Comparison of ENCODE assay signal across 33 cellular contexts in the genomic region with DNA sequence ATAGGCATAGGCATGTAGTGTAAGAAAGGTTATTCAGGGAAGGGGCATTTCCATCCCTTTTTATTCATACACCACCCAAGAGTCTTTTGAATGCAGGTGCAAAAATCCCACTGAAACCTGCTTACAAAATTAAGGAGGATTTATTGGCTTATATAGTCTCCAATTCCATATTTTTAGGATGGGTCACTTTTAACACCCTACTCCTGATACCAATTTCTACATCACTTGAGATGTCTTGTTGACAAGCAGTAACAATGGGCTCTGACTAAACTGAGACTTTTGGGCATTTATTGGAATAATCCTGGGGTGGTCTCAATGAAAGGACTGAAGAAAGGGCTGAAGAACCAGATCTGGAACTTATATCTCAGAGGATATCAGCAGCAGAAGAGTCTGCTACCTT.
"Had no signal": no experiment of that assay in that cellular context is flagged by ENCODE, and none has a peak within 500 bp of the region (broad histone marks: within the 10 kb centered on the region; RNA-seq: fewer than 3 reads in every experiment).

No MANE protein-coding gene starts in this region.

- H3K4me3 ChIP-seq: adrenal gland, ascending aorta, body of pancreas, breast epithelium, cardiac muscle cell had no signal

- ATAC-seq: activated naive CD4-positive, alpha-beta T cell treated with anti-CD3 and anti-CD28 coated beads, Interleukin-2, amount 50 U/mL, for 72 hours; activated naive CD8-positive, alpha-beta T cell treated with anti-CD3 and anti-CD28 coated beads, Interleukin-2, amount 50 U/mL, for 24 hours; activated T-cell treated with anti-CD3 and anti-CD28 coated beads, Interleukin-2, amount 50 U/mL, for 4 hours; activated T-cell treated with anti-CD3 and anti-CD28 coated beads, Interleukin-2, amount 50 U/mL, for 72 hours; activated T-helper 17 cell treated with anti-CD3 and anti-CD28 coated beads, Interleukin-2, amount 50 U/mL, for 72 hours; body of pancreas had no signal

- FAIRE-seq: astrocyte, bronchial epithelial cell had no signal

- H3K4me1 ChIP-seq: adrenal gland, ascending aorta, breast epithelium had no signal

- DNase-seq: activated effector memory CD4-positive, alpha-beta T cell treated with anti-CD3 and anti-CD28 coated beads, Interleukin-2, amount 50 U/mL, for 16 hours; activated effector memory CD4-positive, alpha-beta T cell treated with Interleukin-2 at 50 U/mL for 16 hours; activated gamma-delta T cell; activated gamma-delta T cell treated with Interleukin-2 at 50 U/mL for 16 hours; activated naive CD4-positive, alpha-beta T cell; activated naive CD4-positive, alpha-beta T cell treated with anti-CD3 and anti-CD28 coated beads for 36 hours; activated naive CD4-positive, alpha-beta T cell treated with anti-CD3 and anti-CD28 coated beads, Interleukin-2, amount 10 ng/mL, durations not matched to agents 7 days and 5 days; activated naive CD4-positive, alpha-beta T cell treated with anti-CD3 and anti-CD28 coated beads, Interleukin-2, amount 50 U/mL, for 16 hours; activated naive CD4-positive, alpha-beta T cell treated with Interleukin-2 at 50 U/mL for 16 hours; activated naive CD8-positive, alpha-beta T cell treated with anti-CD3 and anti-CD28 coated beads for 36 hours; activated naive CD8-positive, alpha-beta T cell treated with anti-CD3 and anti-CD28 coated beads, Interleukin-2, amount 10 ng/mL, durations not matched to agents 7 days and 5 days; activated naive CD8-positive, alpha-beta T cell treated with anti-CD3 and anti-CD28 coated beads, Interleukin-2, amount 50 U/mL, for 24 hours; activated T-cell treated with anti-CD3 and anti-CD28 coated beads, Interleukin-2, amount 50 U/mL, for 24 hours; activated T-cell treated with anti-CD3 and anti-CD28 coated beads, Interleukin-2, amount 50 U/mL, for 4 hours; activated T-cell treated with anti-CD3 and anti-CD28 coated beads, Interleukin-2, amount 50 U/mL, for 48 hours; activated T-cell treated with anti-CD3 and anti-CD28 coated beads, Interleukin-2, amount 50 U/mL, for 72 hours; amniotic stem cell; amygdala; anterior cingulate cortex; aorta; body of pancreas; brain microvascular endothelial cell; caudate nucleus; central memory CD4-positive, alpha-beta T cell; cerebellar nuclear complex had no signal

- H3K9me3 ChIP-seq: adrenal gland, body of pancreas had no signal

- H3K27me3 ChIP-seq: adrenal gland, ascending aorta, body of pancreas, brain microvascular endothelial cell, breast epithelium had no signal

- H3K27ac ChIP-seq: adrenal gland, ascending aorta, body of pancreas, brain microvascular endothelial cell, breast epithelium, cardiac muscle cell had no signal

- H3K36me3 ChIP-seq: adrenal gland, ascending aorta, brain microvascular endothelial cell, breast epithelium, cardiac muscle cell had no signal
